In the genomic region with DNA sequence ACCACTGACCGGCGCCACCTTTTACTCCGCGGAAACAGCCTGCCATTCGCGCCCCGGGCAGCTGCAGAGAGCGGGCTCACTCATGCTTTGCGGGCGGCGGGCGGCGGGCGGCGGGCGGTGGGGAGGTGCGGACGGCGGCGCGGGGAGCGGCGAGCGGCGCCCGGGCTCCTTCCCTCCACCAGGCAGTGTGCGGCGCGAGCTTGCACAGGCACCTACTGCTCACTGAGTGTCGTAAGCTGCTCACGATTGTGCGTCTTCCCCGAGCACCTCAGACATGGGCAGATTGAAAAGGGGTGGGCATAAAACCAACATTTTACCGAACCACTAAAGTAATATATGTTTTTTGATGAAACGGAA, we compare ENCODE assay signal across 10 cellular contexts. TPM values are rescaled to one million over a fixed set of nuclear protein-coding genes. Genes with fewer than 3 reads are reported as not detected.
DNase-seq lines count a peak whose midpoint lies in the region; ATAC-seq lines count a peak whose summit lies in the region.
"Had no signal": no experiment of that assay in that cellular context is flagged by ENCODE, and none has a peak within 500 bp of the region (broad histone marks: within the 10 kb centered on the region; RNA-seq: fewer than 3 reads in every experiment).

LRRTM1 (minus strand) TSS at position 231 of the 357 bp plus-strand sequence. CDS start 933 bp downstream, outside the sequence.

- ATAC-seq in GM18868 (IDR thresholded peaks at IDR 0.05; ENCODE audit: unreplicated experiment), result no peak

- H3K9me3 ChIP-seq in HUES48 (ENCODE audit: control insufficient read depth, insufficient read depth, low read length), result no peaks in the 10 kb centered on the region
- no peaks in the 10 kb centered on the region for H3K9me3 ChIP-seq in iPS-15b (ENCODE audit: control insufficient read depth, insufficient read depth, low read length)
- no peaks in the 10 kb centered on the region for H3K9me3 ChIP-seq in skeletal muscle tissue (ENCODE audit: control insufficient read depth in 3 of 3, low read length in 3 of 3)
- H3K9me3 ChIP-seq: adrenal gland had no signal

- CTCF ChIA-PET in activated CD4-positive, alpha-beta memory T cell treated with anti-CD3 and anti-CD28 coated beads, Interleukin-2, amount 10 ng/mL, durations not matched to agents 7 days and 5 days (lab: Charles Lee), result no interaction called here

- H3K4me3 ChIP-seq in HUES48 (ENCODE audit: low read depth, low read length), result peak within 1 kb of the TSS; percentile 61
- peak within 1 kb of the TSS; percentile 45 for H3K4me3 ChIP-seq in iPS-15b (ENCODE audit: low read depth, low read length)
- H3K4me3 ChIP-seq in skeletal muscle tissue (ENCODE audit: low read length in 3 of 3), result peak within 1 kb of the TSS; percentile 49 to 64 (median 51)
- H3K4me3 ChIP-seq: adrenal gland, lung had no signal

- DNase-seq in activated CD4-positive, alpha-beta memory T cell treated with anti-CD3 and anti-CD28 coated beads, Interleukin-2, amount 10 ng/mL, durations not matched to agents 7 days and 5 days, result no peak
- no peak for DNase-seq in globus pallidus (ENCODE audit: low spot score)
- DNase-seq in SKM-1 treated with dmso at 0.1 percent for 144 hours (lab: John Stamatoyannopoulos, UW; ENCODE audit: unreplicated experiment), result no peak
- DNase-seq: adrenal gland had no signal

- no peak within 1 kb of the TSS for H3K27ac Mint-ChIP-seq in activated CD4-positive, alpha-beta memory T cell treated with anti-CD3 and anti-CD28 coated beads, Interleukin-2, amount 10 ng/mL, durations not matched to agents 7 days and 5 days

- H3K27ac ChIP-seq in HUES48 (ENCODE audit: low read depth, low read length) (no peak within 1 kb of the TSS), angular gyrus (ENCODE audit: low read depth, low read length) (peak within 1 kb of the TSS; percentile 29), skeletal muscle tissue (ENCODE audit: low read depth, low read length) (no peak within 1 kb of the TSS)
- H3K27ac ChIP-seq: adrenal gland had no signal

- H3K9me3 Mint-ChIP-seq in activated CD4-positive, alpha-beta memory T cell treated with anti-CD3 and anti-CD28 coated beads, Interleukin-2, amount 10 ng/mL, durations not matched to agents 7 days and 5 days, result peaks cover 3% of the 10 kb centered on the region

- peaks cover 77% of the 10 kb centered on the region for H3K27me3 ChIP-seq in HUES48 (ENCODE audit: control insufficient read depth, insufficient read depth, low read length)
- peaks cover 65% of the 10 kb centered on the region for H3K27me3 ChIP-seq in iPS-15b (ENCODE audit: control insufficient read depth, insufficient read depth, low read length)
- peaks cover 45 to 60% (median 52%) of the 10 kb centered on the region in 3 donors for H3K27me3 ChIP-seq in skeletal muscle tissue (ENCODE audit: control insufficient read depth in 3 of 3, insufficient read depth in 3 of 3, low read length in 3 of 3)

- POLR2A ChIA-PET in activated CD4-positive, alpha-beta memory T cell treated with anti-CD3 and anti-CD28 coated beads, Interleukin-2, amount 10 ng/mL, durations not matched to agents 7 days and 5 days (lab: Charles Lee), result no interaction called here

- no peaks in the 10 kb centered on the region for H3K36me3 Mint-ChIP-seq in activated CD4-positive, alpha-beta memory T cell treated with anti-CD3 and anti-CD28 coated beads, Interleukin-2, amount 10 ng/mL, durations not matched to agents 7 days and 5 days (ENCODE audit: low read depth)

- peaks cover 46% of the 10 kb centered on the region for H3K4me1 ChIP-seq in HUES48 (ENCODE audit: control insufficient read depth, insufficient read depth, low read length)
- H3K4me1 ChIP-seq in iPS-15b (ENCODE audit: control insufficient read depth, insufficient read depth, low read length), result peaks cover 12% of the 10 kb centered on the region
- H3K4me1 ChIP-seq in skeletal muscle tissue (ENCODE audit: control insufficient read depth in 3 of 3, insufficient read depth in 3 of 3, low read length in 3 of 3), result peaks cover 9 to 18% (median 16%) of the 10 kb centered on the region in 3 donors
- H3K4me1 ChIP-seq: adrenal gland had no signal

- peaks cover 30% of the 10 kb centered on the region for H3K27me3 Mint-ChIP-seq in activated CD4-positive, alpha-beta memory T cell treated with anti-CD3 and anti-CD28 coated beads, Interleukin-2, amount 10 ng/mL, durations not matched to agents 7 days and 5 days

- H3K9ac ChIP-seq in HUES48 (ENCODE audit: low read depth, low read length) (no peak within 1 kb of the TSS), iPS-15b (ENCODE audit: low read depth, low read length) (no peak within 1 kb of the TSS), skeletal muscle tissue (ENCODE audit: low read depth in 1 of 3, low read length in 3 of 3) (no peak within 1 kb of the TSS)

- H3K36me3 ChIP-seq in HUES48 (ENCODE audit: control insufficient read depth, insufficient read depth, low read length) (no peaks in the 10 kb centered on the region), iPS-15b (ENCODE audit: control insufficient read depth, insufficient read depth, low read length) (no peaks in the 10 kb centered on the region), skeletal muscle tissue (ENCODE audit: control insufficient read depth in 3 of 3, insufficient read depth in 3 of 3, low read length in 3 of 3) (no peaks in the 10 kb centered on the region)
- H3K36me3 ChIP-seq: adrenal gland had no signal

- H3K4me3 Mint-ChIP-seq in activated CD4-positive, alpha-beta memory T cell treated with anti-CD3 and anti-CD28 coated beads, Interleukin-2, amount 10 ng/mL, durations not matched to agents 7 days and 5 days, result no peak within 1 kb of the TSS

- H3K4me1 Mint-ChIP-seq in activated CD4-positive, alpha-beta memory T cell treated with anti-CD3 and anti-CD28 coated beads, Interleukin-2, amount 10 ng/mL, durations not matched to agents 7 days and 5 days, result no peaks in the 10 kb centered on the region

RNA-seq across cellular contexts. Expression of gene LRRTM1, which starts in this region (rescaled TPM):
- total RNA-seq in skeletal muscle tissue, result under 0.01 TPM
- total RNA-seq in activated CD4-positive, alpha-beta memory T cell treated with anti-CD3 and anti-CD28 coated beads, Interleukin-2, amount 10 ng/mL, durations not matched to agents 7 days and 5 days, result not detected
